11 cellular contexts compared by ENCODE assay signal in genomic region chr22:42939451-42939881, GRCh38.
DNase-seq lines count a peak whose midpoint lies in the region; ATAC-seq and TF ChIP-seq lines count a peak whose summit lies in the region.
"Had no signal": no experiment of that assay in that cellular context is flagged by ENCODE, and none has a peak within 500 bp of the region (broad histone marks: within the 10 kb centered on the region; RNA-seq: fewer than 3 reads in every experiment).

No MANE protein-coding gene starts in this region.

- CTCF ChIA-PET in HEK293 (lab: Yijun Ruan, JAX) (interaction anchor here (0.5 to 1.3 kb wide), 7 partner anchors 11 to 205 kb away, joined by 3 to 6 read pairs (median 4); no protein-coding TSS in a partner anchor), mammary epithelial cell (lab: Charles Lee; ENCODE audit: low non-redundant PET) (interaction anchor here (0.6 kb wide), 1 partner anchor 64 kb away, joined by 3 read pairs; no protein-coding TSS in a partner anchor)

- H3K27me3 ChIP-seq in mammary epithelial cell (ENCODE audit: insufficient read depth, low read length): no peaks in the 10 kb centered on the region
- H3K27me3 ChIP-seq in right lobe of liver: no peaks in the 10 kb centered on the region
- H3K27me3 ChIP-seq in stomach smooth muscle (ENCODE audit: control insufficient read depth in 1 of 2, insufficient read depth in 2 of 2, low read length in 2 of 2): no peaks in the 10 kb centered on the region
- H3K27me3 ChIP-seq: foreskin keratinocyte had no signal

- no TSS peak for BruUV-seq in mammary epithelial cell (replicated peaks; lab: Mats Ljungman, UMichigan)

- TF ChIP-seq POLR2A in right lobe of liver (IDR thresholded peaks at IDR 0.05): no peak

- peak overlapping the region; percentile 56 for H3K4me2 ChIP-seq in mammary epithelial cell (ENCODE audit: insufficient read depth, low read depth, low read length)

- no peak overlapping the region for H3K4me3 ChIP-seq in HEK293 (ENCODE audit: low read depth, low read length)
- no peak overlapping the region for H3K4me3 ChIP-seq in mammary epithelial cell (replicated peaks in 1 of 3; ENCODE audit: insufficient read depth in 1 of 3, low read depth in 2 of 3, low read length in 3 of 3)
- H3K4me3 ChIP-seq in right lobe of liver: no peak overlapping the region
- H3K4me3 ChIP-seq in stomach smooth muscle (ENCODE audit: low read length in 2 of 2): peak overlapping the region in 1 of 2 donors; percentile 49

- intact Hi-C loops in mammary epithelial cell (cut with micrococcal nuclease) (loop anchor here (2.0 to 5.0 kb wide), 3 partner anchors 21 to 82 kb away; partner anchors contain the start of gene ARFGAP3), right lobe of liver (cut with DNase I) (no loop called here)

- POLR2A ChIA-PET in HEK293 (lab: Yijun Ruan, JAX): interaction anchor here (0.8 to 1.3 kb wide), 3 partner anchors 19 to 75 kb away, joined by 3 to 4 read pairs (median 3); no protein-coding TSS in a partner anchor

- H3K9ac ChIP-seq in mammary epithelial cell (ENCODE audit: insufficient read depth, low read length) (no peak overlapping the region), stomach smooth muscle (ENCODE audit: low read length in 2 of 2) (peak overlapping the region; percentile 13 to 16)

- 52% methylated on average over 7 of the region's 7 CpGs for WGBS in mammary epithelial cell (ENCODE audit: low coverage, missing lambda C conversion rate)
- 58% methylated on average over 3 of the region's 7 CpGs for WGBS in right lobe of liver (ENCODE audit: insufficient coverage, low coverage, low lambda C conversion rate, missing lambda C conversion rate)

- H4K20me1 ChIP-seq in mammary epithelial cell (ENCODE audit: insufficient read depth, low read length): no peaks in the 10 kb centered on the region

- dilution Hi-C loops in mammary epithelial cell (cut with HindIII; ENCODE audit: low sequenced_read_pairs): loop anchor here (5.0 kb wide), 1 partner anchor 73 kb away; no protein-coding TSS in a partner anchor

- peak overlapping the region; percentile 38; the same call in 1 of the 2 replicates for H3K27ac ChIP-seq in HEK293 (ENCODE audit: extremely low read depth, low read depth, low read length)
- peak overlapping the region; percentile 80 for H3K27ac ChIP-seq in mammary epithelial cell (ENCODE audit: insufficient read depth, low read depth, low read length)
- H3K27ac ChIP-seq in right lobe of liver: peak overlapping the region in 1 of 3 donors; percentile 47
- peak overlapping the region; percentile 73 for H3K27ac ChIP-seq in stomach smooth muscle (ENCODE audit: low read length)
- H3K27ac ChIP-seq: foreskin keratinocyte had no signal

- H3K79me2 ChIP-seq in mammary epithelial cell (ENCODE audit: insufficient read depth, low read length): peaks cover 84% of the 10 kb centered on the region

- H3K9me3 ChIP-seq in HEK293 (ENCODE audit: control insufficient read depth, insufficient read depth, low read depth, low read length) (no peaks in the 10 kb centered on the region), mammary epithelial cell (replicated peaks; ENCODE audit: insufficient read depth, low read length) (no peaks in the 10 kb centered on the region), right lobe of liver (no peaks in the 10 kb centered on the region), stomach smooth muscle (ENCODE audit: control insufficient read depth in 2 of 2, low read length in 2 of 2) (no peaks in the 10 kb centered on the region)

- DNase-seq in mammary epithelial cell (no peak), right lobe of liver (no peak), KG1 (lab: John Stamatoyannopoulos, UW) (no peak), COLO829 (ENCODE audit: low spot score) (no peak), NCI-H345 treated with DMSO at 0.1 percent for 48 hours (lab: John Stamatoyannopoulos, UW; ENCODE audit: unreplicated experiment) (no peak)
- DNase-seq: activated effector memory CD4-positive, alpha-beta T cell treated with Interleukin-2 at 50 U/mL for 16 hours; stimulated activated naive CD4-positive, alpha-beta T cell treated with Interleukin-2 at 50 U/mL for 16 hours had no signal

- peak in 3 of 4 donors; percentile 7 to 16 (median 16) for ATAC-seq in right lobe of liver
- no peak for ATAC-seq in HG03460 (IDR thresholded peaks at IDR 0.05; ENCODE audit: unreplicated experiment)

- H2AFZ ChIP-seq in mammary epithelial cell (ENCODE audit: low read depth, low read length): no peak overlapping the region

- peaks cover 15% of the 10 kb centered on the region for H3K4me1 ChIP-seq in HEK293 (ENCODE audit: control insufficient read depth, insufficient read depth, low read length)
- peaks cover 49% of the 10 kb centered on the region for H3K4me1 ChIP-seq in mammary epithelial cell (ENCODE audit: insufficient read depth, low read length)
- H3K4me1 ChIP-seq in right lobe of liver: peaks cover 0 to 10% (median 2%) of the 10 kb centered on the region in 4 donors
- peaks cover 58% of the 10 kb centered on the region for H3K4me1 ChIP-seq in stomach smooth muscle (ENCODE audit: control insufficient read depth, insufficient read depth, low read length)

- in situ Hi-C loops in mammary epithelial cell (cut with MboI; ENCODE audit: low sequenced_read_pairs in 2 of 2): no loop called here

- H3K36me3 ChIP-seq in HEK293 (ENCODE audit: control insufficient read depth in 2 of 2, insufficient read depth in 1 of 2, low read length in 2 of 2) (peaks cover 0 to 3% of the 10 kb centered on the region in 2 experiments; a peak in 1 of 3 replicates), mammary epithelial cell (ENCODE audit: insufficient read depth, low read length) (no peaks in the 10 kb centered on the region), right lobe of liver (peaks cover 0 to 5% (median 0%) of the 10 kb centered on the region in 4 donors), stomach smooth muscle (ENCODE audit: control insufficient read depth in 2 of 2, insufficient read depth in 2 of 2, low read length in 2 of 2) (no peaks in the 10 kb centered on the region)

- no peak for TF ChIP-seq CTCF in HEK293 (tag by site-specific recombination; IDR thresholded peaks at IDR 0.05)
- no peak for TF ChIP-seq CTCF in mammary epithelial cell (conservative IDR thresholded peaks at IDR 0.05 in 1 of 2, IDR thresholded peaks at IDR 0.05 in 1 of 2; ENCODE audit: extremely low read depth in 1 of 2, insufficient read depth in 1 of 2, low read depth in 1 of 2, low read length in 2 of 2)
- no peak for TF ChIP-seq CTCF in right lobe of liver (IDR thresholded peaks at IDR 0.05)

TF ChIP-seq in HEK293, 187 proteins besides CTCF, POLR2A, EP300 and RAD21 (continues in another document):
- TF ChIP-seq, protein P1, sequence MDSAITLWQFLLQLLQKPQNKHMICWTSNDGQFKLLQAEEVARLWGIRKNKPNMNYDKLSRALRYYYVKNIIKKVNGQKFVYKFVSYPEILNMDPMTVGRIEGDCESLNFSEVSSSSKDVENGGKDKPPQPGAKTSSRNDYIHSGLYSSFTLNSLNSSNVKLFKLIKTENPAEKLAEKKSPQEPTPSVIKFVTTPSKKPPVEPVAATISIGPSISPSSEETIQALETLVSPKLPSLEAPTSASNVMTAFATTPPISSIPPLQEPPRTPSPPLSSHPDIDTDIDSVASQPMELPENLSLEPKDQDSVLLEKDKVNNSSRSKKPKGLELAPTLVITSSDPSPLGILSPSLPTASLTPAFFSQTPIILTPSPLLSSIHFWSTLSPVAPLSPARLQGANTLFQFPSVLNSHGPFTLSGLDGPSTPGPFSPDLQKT (IDR thresholded peaks at IDR 0.05; ENCODE audit: borderline replicate concordance, low read depth, low read length): no peak
- TF ChIP-seq ZNF600 (tag by site-specific recombination; IDR thresholded peaks at IDR 0.05): no peak
- TF ChIP-seq ZSCAN5A (tag by site-specific recombination; IDR thresholded peaks at IDR 0.05): no peak
- no peak for TF ChIP-seq ZBTB7A (tag by site-specific recombination; IDR thresholded peaks at IDR 0.05; ENCODE audit: low read depth)
- TF ChIP-seq GLIS1 (tag by site-specific recombination; IDR thresholded peaks at IDR 0.05): 0 out of 2 replicates have a peak, but pooled peaks have one; percentile 12
- TF ChIP-seq IKZF3 (tag by site-specific recombination; IDR thresholded peaks at IDR 0.05): peak; percentile 35; the same call in 1 of the 2 replicates
- TF ChIP-seq, protein P2, sequence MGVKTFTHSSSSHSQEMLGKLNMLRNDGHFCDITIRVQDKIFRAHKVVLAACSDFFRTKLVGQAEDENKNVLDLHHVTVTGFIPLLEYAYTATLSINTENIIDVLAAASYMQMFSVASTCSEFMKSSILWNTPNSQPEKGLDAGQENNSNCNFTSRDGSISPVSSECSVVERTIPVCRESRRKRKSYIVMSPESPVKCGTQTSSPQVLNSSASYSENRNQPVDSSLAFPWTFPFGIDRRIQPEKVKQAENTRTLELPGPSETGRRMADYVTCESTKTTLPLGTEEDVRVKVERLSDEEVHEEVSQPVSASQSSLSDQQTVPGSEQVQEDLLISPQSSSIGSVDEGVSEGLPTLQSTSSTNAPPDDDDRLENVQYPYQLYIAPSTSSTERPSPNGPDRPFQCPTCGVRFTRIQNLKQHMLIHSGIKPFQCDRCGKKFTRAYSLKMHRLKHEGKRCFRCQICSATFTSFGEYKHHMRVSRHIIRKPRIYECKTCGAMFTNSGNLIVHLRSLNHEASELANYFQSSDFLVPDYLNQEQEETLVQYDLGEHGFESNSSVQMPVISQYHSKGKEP (tag by site-specific recombination; IDR thresholded peaks at IDR 0.05): no peak
- no peak for TF ChIP-seq ZSCAN18 (tag by site-specific recombination; IDR thresholded peaks at IDR 0.05)
- no peak for TF ChIP-seq ZNF571 (tag by site-specific recombination; IDR thresholded peaks at IDR 0.05)
